Comparison of ENCODE assay signal across 11 cellular contexts in the genomic region with DNA sequence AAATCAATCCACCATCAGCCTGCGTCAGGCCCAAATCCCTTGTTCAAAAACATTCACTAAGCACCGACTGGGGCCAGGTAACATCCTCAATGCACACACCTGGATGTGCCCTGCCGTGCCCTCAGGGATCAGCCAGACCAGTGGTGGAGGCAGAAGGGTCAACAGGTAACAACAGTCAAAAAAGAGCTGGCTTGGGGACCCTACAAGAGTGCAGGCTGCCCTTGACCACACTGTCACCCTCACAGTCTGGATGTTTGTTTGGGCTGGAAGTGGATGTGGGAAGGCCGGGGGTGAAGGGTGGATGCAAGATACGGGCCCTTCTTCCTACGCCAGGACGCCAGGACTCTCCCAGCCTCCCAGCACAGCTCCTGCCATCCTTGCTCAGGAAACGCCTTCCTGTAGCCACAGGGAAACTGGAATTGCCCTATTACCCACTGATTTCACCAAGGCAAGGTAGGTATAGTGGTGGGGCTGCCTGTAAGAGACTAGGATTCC. TPM values are rescaled to one million over a fixed set of nuclear protein-coding genes. Genes with fewer than 3 reads are reported as not detected.
A peak's percentile ranks its signal among the peaks of the same experiment; 100 is the strongest.
DNase-seq lines count a peak whose midpoint lies in the region; ATAC-seq, FAIRE-seq and TF ChIP-seq lines count a peak whose summit lies in the region.
"Had no signal": no experiment of that assay in that cellular context is flagged by ENCODE, and none has a peak within 500 bp of the region (broad histone marks: within the 10 kb centered on the region; RNA-seq: fewer than 3 reads in every experiment).

No MANE protein-coding gene starts in this region.

- peaks cover 20% of the 10 kb centered on the region for H3K4me1 ChIP-seq in CD4-positive, CD25-positive, alpha-beta regulatory T cell (ENCODE audit: control insufficient read depth, insufficient read depth, low read length, poor library complexity, severe bottlenecking)
- peaks cover 13% of the 10 kb centered on the region for H3K4me1 ChIP-seq in RWPE2 (ENCODE audit: insufficient read depth, poor library complexity, severe bottlenecking)
- H3K4me1 ChIP-seq in gastroesophageal sphincter: peaks cover 0 to 74% (median 13%) of the 10 kb centered on the region in 3 donors
- peaks cover 48% of the 10 kb centered on the region for H3K4me1 ChIP-seq in psoas muscle
- H3K4me1 ChIP-seq in colonic mucosa: no peaks in the 10 kb centered on the region

- H3K9me3 Mint-ChIP-seq in CD4-positive, CD25-positive, alpha-beta regulatory T cell: no peaks in the 10 kb centered on the region

- H3K27ac Mint-ChIP-seq in CD4-positive, CD25-positive, alpha-beta regulatory T cell: no peak overlapping the region

- WGBS in gastroesophageal sphincter (ENCODE audit: low coverage in 1 of 2), 2 donors: 78 to 89% methylated on average over 3 to 5 of the region's 8 CpGs
- WGBS in psoas muscle, 3 donors: 28 to 55% (median 39%) methylated on average over 8 of the region's 8 CpGs

- no peak for TF ChIP-seq POLR2A in gastroesophageal sphincter (IDR thresholded peaks at IDR 0.05)

- H3K36me3 Mint-ChIP-seq in CD4-positive, CD25-positive, alpha-beta regulatory T cell: no peaks in the 10 kb centered on the region

- no peaks in the 10 kb centered on the region for H3K36me3 ChIP-seq in CD4-positive, CD25-positive, alpha-beta regulatory T cell (ENCODE audit: control insufficient read depth, insufficient read depth, low read length)
- H3K36me3 ChIP-seq in RWPE2 (ENCODE audit: low read depth): no peaks in the 10 kb centered on the region
- H3K36me3 ChIP-seq in gastroesophageal sphincter: no peaks in the 10 kb centered on the region
- H3K36me3 ChIP-seq in psoas muscle (ENCODE audit: insufficient read depth in 1 of 2, low read depth in 1 of 2): no peaks in the 10 kb centered on the region
- H3K36me3 ChIP-seq in colonic mucosa: no peaks in the 10 kb centered on the region

- peaks cover 0 to 7% (median 5%) of the 10 kb centered on the region in 4 donors for H3K4me1 Mint-ChIP-seq in CD4-positive, CD25-positive, alpha-beta regulatory T cell

- H3K27ac ChIP-seq in CD4-positive, CD25-positive, alpha-beta regulatory T cell (ENCODE audit: insufficient read depth, low read length, poor library complexity, severe bottlenecking): no peak overlapping the region
- H3K27ac ChIP-seq in RWPE2 (ENCODE audit: poor library complexity, severe bottlenecking) (peak overlapping the region; percentile 59), gastroesophageal sphincter (peak overlapping the region in 3 of 4 donors; percentile 80 to 90 (median 88)), psoas muscle (peak overlapping the region; percentile 98), colonic mucosa (no peak overlapping the region)

- TF ChIP-seq EP300 in gastroesophageal sphincter (IDR thresholded peaks at IDR 0.05): no peak

- no peak for ATAC-seq in CD4-positive, CD25-positive, alpha-beta regulatory T cell (ENCODE audit: low read depth in 2 of 2)
- ATAC-seq in RWPE2 (ENCODE audit: low read depth): no peak
- no peak for ATAC-seq in gastroesophageal sphincter
- no peak for ATAC-seq in psoas muscle

- H3K4me3 ChIP-seq in CD4-positive, CD25-positive, alpha-beta regulatory T cell (ENCODE audit: low read depth, low read length): no peak overlapping the region
- no peak overlapping the region for H3K4me3 ChIP-seq in RWPE2 (ENCODE audit: severe bottlenecking)
- no peak overlapping the region for H3K4me3 ChIP-seq in gastroesophageal sphincter
- H3K4me3 ChIP-seq in psoas muscle: peak overlapping the region; percentile 96
- H3K4me3 ChIP-seq in colonic mucosa: no peak overlapping the region

- peak overlapping the region in 3 of 4 donors; percentile 56 to 73 (median 58) for H3K4me3 Mint-ChIP-seq in CD4-positive, CD25-positive, alpha-beta regulatory T cell

- peaks cover 3% of the 10 kb centered on the region for H3K27me3 ChIP-seq in CD4-positive, CD25-positive, alpha-beta regulatory T cell (ENCODE audit: control insufficient read depth, insufficient read depth, low read length)
- no peaks in the 10 kb centered on the region for H3K27me3 ChIP-seq in RWPE2 (ENCODE audit: insufficient read depth, poor library complexity, severe bottlenecking)
- no peaks in the 10 kb centered on the region for H3K27me3 ChIP-seq in gastroesophageal sphincter
- H3K27me3 ChIP-seq in psoas muscle (ENCODE audit: insufficient read depth in 3 of 3, low read length in 2 of 3): no peaks in the 10 kb centered on the region
- H3K27me3 ChIP-seq in colonic mucosa: no peaks in the 10 kb centered on the region

- H3K27me3 Mint-ChIP-seq in CD4-positive, CD25-positive, alpha-beta regulatory T cell: peaks cover 34% of the 10 kb centered on the region

- peak overlapping the region in 1 of 2 donors; percentile 35 for H3K9ac ChIP-seq in colonic mucosa (ENCODE audit: low read depth in 2 of 2, low read length in 2 of 2)

- DNase-seq in CD4-positive, CD25-positive, alpha-beta regulatory T cell: no peak
- DNase-seq in RWPE2 (ENCODE audit: low spot score): peak; percentile 32
- DNase-seq in psoas muscle: peak in 1 of 2 donors; percentile 49
- no peak for DNase-seq in foreskin melanocyte
- no peak for DNase-seq in globus pallidus (ENCODE audit: low spot score)
- DNase-seq in colonic mucosa: no peak
- no peak for DNase-seq in RCC 7860 (ENCODE audit: low spot score)
- DNase-seq: erythroblast; NCI-H2171; stimulated activated CD4-positive, alpha-beta T cell treated with anti-CD3 and anti-CD28 coated beads, Interleukin-15, amount 100 ng/mL, for 24 hours had no signal

- no peaks in the 10 kb centered on the region for H3K9me3 ChIP-seq in CD4-positive, CD25-positive, alpha-beta regulatory T cell (ENCODE audit: control insufficient read depth in 2 of 2, low read length in 2 of 2)
- no peaks in the 10 kb centered on the region for H3K9me3 ChIP-seq in RWPE2 (ENCODE audit: severe bottlenecking)
- H3K9me3 ChIP-seq in gastroesophageal sphincter: no peaks in the 10 kb centered on the region
- no peaks in the 10 kb centered on the region for H3K9me3 ChIP-seq in psoas muscle
- H3K9me3 ChIP-seq in colonic mucosa: no peaks in the 10 kb centered on the region

- intact Hi-C loops in psoas muscle (cut with DNase I): loop anchor here in 1 of 2 donors (5.0 kb wide), 1 partner anchor 37 kb away; no protein-coding TSS in a partner anchor
- intact Hi-C loops in colonic mucosa (cut with DNase I): no loop called here

- no peak for FAIRE-seq in RCC 7860 (lab: Jason Lieb, UNC)

- TF ChIP-seq CTCF in RWPE2 (IDR thresholded peaks at IDR 0.05; ENCODE audit: poor library complexity, severe bottlenecking) (no peak), gastroesophageal sphincter (IDR thresholded peaks at IDR 0.05) (no peak), psoas muscle (IDR thresholded peaks at IDR 0.05) (no peak), colonic mucosa (IDR thresholded peaks at IDR 0.05) (no peak)

RNA-seq across cellular contexts. Expression of a gene that starts 2.7 kb away (rescaled TPM):
- 204 TPM for total RNA-seq in CD4-positive, CD25-positive, alpha-beta regulatory T cell
- polyA plus RNA-seq in CD4-positive, CD25-positive, alpha-beta regulatory T cell: 100 to 1,000 TPM; 131 to 228 (median 157) TPM
- total RNA-seq in gastroesophageal sphincter: 100 to 1,000 TPM in 1 of 4 donors, 10 to 100 TPM in 3; 36.1 to 101 (median 53.9) TPM
- 1,000 to 10,000 TPM; 1,036 to 1,643 (median 1,260) TPM for total RNA-seq in psoas muscle
- 1,000 to 10,000 TPM in 2 of 3 donors, 100 to 1,000 TPM in 1; 615 to 1,667 (median 1,547) TPM for polyA plus RNA-seq in psoas muscle
- 10 to 100 TPM; 38.5 to 60.8 TPM for total RNA-seq in colonic mucosa

Comparison
In these comparisons a context has a peak if more than half of its experiments do, and no peak if none do; other contexts are left out.
1. H3K27ac ChIP-seq: peak in RWPE2 (single experiment), gastroesophageal sphincter (3 of 4) and psoas muscle (single experiment); none in CD4-positive, CD25-positive, alpha-beta regulatory T cell (single experiment) and colonic mucosa (single experiment).